ENCODE assay signal across 12 cellular contexts in genomic region chr9:73116030-73116429, GRCh38. TPM values are rescaled to one million over a fixed set of nuclear protein-coding genes. Genes with fewer than 3 reads are reported as not detected.
DNase-seq lines count a peak whose midpoint lies in the region; ATAC-seq and TF ChIP-seq lines count a peak whose summit lies in the region.
"Had no signal": no experiment of that assay in that cellular context is flagged by ENCODE, and none has a peak within 500 bp of the region (broad histone marks: within the 10 kb centered on the region; RNA-seq: fewer than 3 reads in every experiment).

No MANE protein-coding gene starts in this region.

- intact Hi-C loops in spleen (cut with DNase I; ENCODE audit: low total_unique reads), result no loop called here
- intact Hi-C loops in adrenal gland (cut with DNase I), result no loop called here

- TF ChIP-seq CTCF in AG09309 (IDR thresholded peaks at IDR 0.05; ENCODE audit: control insufficient read depth, insufficient read depth, low read depth, low read length, missing control alignments) (no peak), fibroblast of villous mesenchyme (IDR thresholded peaks at IDR 0.05; ENCODE audit: insufficient read depth, low read depth, low read length) (no peak), spleen (IDR thresholded peaks at IDR 0.05 in 8 of 11, conservative IDR thresholded peaks at IDR 0.05 in 3 of 11) (no peak), adrenal gland (IDR thresholded peaks at IDR 0.05) (no peak)

- H3K4me3 ChIP-seq in AG09309 (ENCODE audit: control insufficient read depth, low read depth, low read length), result no peak overlapping the region
- no peak overlapping the region for H3K4me3 ChIP-seq in fibroblast of villous mesenchyme (ENCODE audit: low read depth, low read length)
- no peak overlapping the region for H3K4me3 ChIP-seq in spleen
- no peak overlapping the region for H3K4me3 ChIP-seq in adrenal gland
- H3K4me3 ChIP-seq: cardiac muscle cell had no signal

- H3K27ac ChIP-seq in spleen (no peak overlapping the region), adrenal gland (no peak overlapping the region)
- H3K27ac ChIP-seq: cardiac muscle cell had no signal

- H3K36me3 ChIP-seq in spleen (no peaks in the 10 kb centered on the region), adrenal gland (replicated peaks in 1 of 2) (no peaks in the 10 kb centered on the region)
- H3K36me3 ChIP-seq: cardiac muscle cell had no signal

- 39 to 77% (median 58%) methylated on average over 1 of the region's 1 CpG for WGBS in spleen, 5 donors
- WGBS in adrenal gland, 4 donors, result 38 to 42% (median 39%) methylated on average over 1 of the region's 1 CpG

- H3K27me3 ChIP-seq in spleen (replicated peaks in 1 of 7) (no peaks in the 10 kb centered on the region), adrenal gland (no peaks in the 10 kb centered on the region)
- H3K27me3 ChIP-seq: cardiac muscle cell had no signal

- H3K4me1 ChIP-seq in spleen, result no peaks in the 10 kb centered on the region
- H3K4me1 ChIP-seq in adrenal gland (replicated peaks in 1 of 2), result no peaks in the 10 kb centered on the region

- ATAC-seq in GM21717 (IDR thresholded peaks at IDR 0.05; ENCODE audit: unreplicated experiment), result peak; percentile 77

- H3K9me3 ChIP-seq in spleen, result no peaks in the 10 kb centered on the region
- H3K9me3 ChIP-seq in adrenal gland (replicated peaks in 1 of 3), result no peaks in the 10 kb centered on the region

- no peak for TF ChIP-seq POLR2A in spleen (IDR thresholded peaks at IDR 0.05)
- no peak for TF ChIP-seq POLR2A in adrenal gland (IDR thresholded peaks at IDR 0.05)

- peak; percentile 34 for DNase-seq in AG09309 (ENCODE audit: low read depth)
- peak; percentile 58 for DNase-seq in RPMI7951 (ENCODE audit: low read depth)
- peak; percentile 73 for DNase-seq in fibroblast of villous mesenchyme (ENCODE audit: low read depth)
- DNase-seq in DMS153 (lab: John Stamatoyannopoulos, UW), result no peak
- no peak for DNase-seq in spleen
- DNase-seq in adrenal gland, result no peak
- no peak for DNase-seq in NCI-H1930 (lab: John Stamatoyannopoulos, UW)
- DNase-seq: DMS79 treated with DMSO at 0.1 percent for 48 hours, islet precursor cell, NCI-H1436 treated with DMSO at 0.1 percent for 48 hours had no signal

RNA-seq across cellular contexts. Expression of gene ANXA1, which starts 35.6 kb away (rescaled TPM):
- 652 and 737 TPM in 2 replicates for total RNA-seq in RPMI7951 (2014; rRNA removed; shearing (Covaris generic))
- total RNA-seq in fibroblast of villous mesenchyme, result 526 and 798 TPM in 2 replicates
- total RNA-seq in spleen, result 100 to 1,000 TPM in 3 of 7 donors, 10 to 100 TPM in 4; 68.9 to 123 (median 98.4) TPM
- 10 to 100 TPM; 45.5 to 70.5 (median 46.5) TPM for polyA plus RNA-seq in spleen
- total RNA-seq in adrenal gland, result 100 to 1,000 TPM in 1 of 8 donors, 10 to 100 TPM in 7; 30.7 to 103 (median 56.8) TPM
- 100 to 1,000 TPM in 2 of 3 donors, 10 to 100 TPM in 1; 58.9 to 114 (median 113) TPM for polyA plus RNA-seq in adrenal gland

Comparison
In these comparisons a context has a peak if more than half of its experiments do, and no peak if none do; other contexts are left out.
1. DNase-seq: peak in AG09309 (single experiment), RPMI7951 (single experiment) and fibroblast of villous mesenchyme (single experiment); none in DMS153 (single experiment), spleen (single experiment), adrenal gland (0 of 7) and NCI-H1930 (0 of 2).